Comparison of ENCODE assay signal across 25 cellular contexts in the genomic region with DNA sequence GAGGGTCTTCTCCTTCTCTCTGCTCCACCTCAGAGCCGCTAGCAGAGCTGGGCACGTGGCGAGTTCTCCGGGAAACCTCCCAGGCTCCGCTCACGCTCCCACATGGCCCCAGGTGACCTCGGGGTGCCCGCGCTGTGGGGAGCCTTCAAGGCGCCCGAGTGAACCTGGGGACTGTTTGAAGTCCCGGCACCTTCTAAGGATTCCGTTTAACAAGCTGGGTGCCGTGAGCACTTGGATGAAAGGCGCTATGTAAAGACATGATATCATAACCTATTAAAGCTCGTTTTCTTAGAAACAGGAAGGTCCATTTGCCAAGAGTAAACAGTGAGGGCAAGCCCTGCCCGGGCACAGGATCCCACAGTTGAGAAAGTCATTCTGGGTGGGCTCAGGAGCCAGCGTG. TPM values are rescaled to one million over a fixed set of nuclear protein-coding genes. Genes with fewer than 3 reads are reported as not detected.
DNase-seq lines count a peak whose midpoint lies in the region; ATAC-seq, FAIRE-seq and TF ChIP-seq lines count a peak whose summit lies in the region.
"Had no signal": no experiment of that assay in that cellular context is flagged by ENCODE, and none has a peak within 500 bp of the region (broad histone marks: within the 10 kb centered on the region; RNA-seq: fewer than 3 reads in every experiment).

No MANE protein-coding gene starts in this region.

- H3K36me3 ChIP-seq in endothelial cell of umbilical vein (ENCODE audit: control insufficient read depth in 2 of 2, extremely low read depth in 1 of 2, insufficient read depth in 2 of 2, low read length in 2 of 2) (no peaks in the 10 kb centered on the region), osteoblast (ENCODE audit: insufficient read depth, low read length) (no peaks in the 10 kb centered on the region), aorta (ENCODE audit: control insufficient read depth in 1 of 2, insufficient read depth in 2 of 2, low read length in 1 of 2) (no peaks in the 10 kb centered on the region)
- H3K36me3 ChIP-seq: ovary, SJSA1, transverse colon, WERI-Rb-1 had no signal

- FAIRE-seq in endothelial cell of umbilical vein (lab: Jason Lieb, UNC) = no peak

- dilution Hi-C loops in endothelial cell of umbilical vein (cut with MboI; ENCODE audit: extremely low pct_ligation_motif_present, low sequenced_read_pairs) = no loop called here

- H3K4me3 ChIP-seq in endothelial cell of umbilical vein (replicated peaks in 1 of 3; ENCODE audit: insufficient read depth in 1 of 3, low read depth in 1 of 3, low read length in 3 of 3) (no peak overlapping the region), osteoblast (ENCODE audit: insufficient read depth, low read length) (peak overlapping the region; percentile 38), aorta (ENCODE audit: low read length in 2 of 2) (peak overlapping the region in 1 of 2 donors; percentile 14)
- H3K4me3 ChIP-seq: lung, ovary, SJSA1, transverse colon had no signal

- no peak for TF ChIP-seq POLR2A in endothelial cell of umbilical vein (IDR thresholded peaks at IDR 0.05; ENCODE audit: low read depth, low read length)

- POLR2A ChIA-PET in endothelial cell of umbilical vein (lab: Charles Lee) = no interaction called here

- H3K79me2 ChIP-seq in endothelial cell of umbilical vein (ENCODE audit: control insufficient read depth, insufficient read depth, low read length) (no peaks in the 10 kb centered on the region), osteoblast (ENCODE audit: insufficient read depth, low read length) (no peaks in the 10 kb centered on the region)

- H3K9me3 ChIP-seq in endothelial cell of umbilical vein (replicated peaks; ENCODE audit: control insufficient read depth, insufficient read depth, low read length) (no peaks in the 10 kb centered on the region), osteoblast (ENCODE audit: low read depth, low read length) (no peaks in the 10 kb centered on the region), aorta (ENCODE audit: control insufficient read depth, low read length) (no peaks in the 10 kb centered on the region)
- H3K9me3 ChIP-seq: ovary, SJSA1, transverse colon had no signal

- peak; percentile 8 for DNase-seq in NCI-H146 (lab: John Stamatoyannopoulos, UW)
- DNase-seq in NCI-H146 treated with DMSO at 0.1 percent for 48 hours (lab: John Stamatoyannopoulos, UW; ENCODE audit: unreplicated experiment) = no peak
- peak; percentile 22 for DNase-seq in endothelial cell of umbilical vein (ENCODE audit: low read depth, low spot score)
- peak; percentile 81 for DNase-seq in osteoblast (ENCODE audit: insufficient read length, low spot score, missing footprints)
- DNase-seq in aorta = no peak
- DNase-seq in DMS 273 (lab: John Stamatoyannopoulos, UW; ENCODE audit: unreplicated experiment) = no peak
- DNase-seq: activated CD4-positive, alpha-beta T cell treated with anti-CD3 and anti-CD28 coated beads, Interleukin-2, amount 50 U/mL, for 4 hours; activated effector memory CD4-positive, alpha-beta T cell treated with Interleukin-2 at 50 U/mL for 16 hours; activated naive CD8-positive, alpha-beta T cell treated with anti-CD3 and anti-CD28 coated beads, Interleukin-2, amount 50 U/mL, for 24 hours; COR-L47; cortex of kidney; MM.1S; NCI-H1694 treated with DMSO at 0.1 percent for 48 hours; NCI-H345; ovary; stimulated activated CD4-positive, alpha-beta T cell treated with anti-CD3 and anti-CD28 coated beads, Interleukin-2, amount 100 ng/mL, for 24 hours; stimulated activated naive CD4-positive, alpha-beta T cell; T-helper 2 cell; transverse colon; WERI-Rb-1 had no signal

- 3 to 7% methylated on average over 18 of the region's 18 CpGs for WGBS in aorta, 2 donors

- H2AFZ ChIP-seq in endothelial cell of umbilical vein (ENCODE audit: low read depth, low read length) = peak overlapping the region; percentile 48
- peak overlapping the region; percentile 60 for H2AFZ ChIP-seq in osteoblast (ENCODE audit: low read length)

- H3K4me2 ChIP-seq in endothelial cell of umbilical vein (ENCODE audit: insufficient read depth, low read length) (no peak overlapping the region), osteoblast (ENCODE audit: insufficient read depth, low read length) (peak overlapping the region; percentile 46)

- no peak overlapping the region for H3K9ac ChIP-seq in endothelial cell of umbilical vein (replicated peaks; ENCODE audit: extremely low read depth, insufficient read depth, low read length)

- H4K20me1 ChIP-seq in endothelial cell of umbilical vein (replicated peaks; ENCODE audit: control insufficient read depth, extremely low read depth, insufficient read depth, low read length) (no peaks in the 10 kb centered on the region), osteoblast (ENCODE audit: insufficient read depth, low read length) (no peaks in the 10 kb centered on the region)

- no peaks in the 10 kb centered on the region for H3K9me1 ChIP-seq in endothelial cell of umbilical vein (replicated peaks; ENCODE audit: control insufficient read depth, extremely low read depth, insufficient read depth, low read length)

- TF ChIP-seq CTCF in endothelial cell of umbilical vein (IDR thresholded peaks at IDR 0.05; ENCODE audit: extremely low read depth in 1 of 2, insufficient read depth in 1 of 2, low read depth in 1 of 2, low read length in 2 of 2) (no peak), osteoblast (IDR thresholded peaks at IDR 0.05; ENCODE audit: extremely low read depth, low read depth, low read length) (no peak)

- H3K4me1 ChIP-seq in endothelial cell of umbilical vein (ENCODE audit: control insufficient read depth, extremely low read depth, insufficient read depth, low read length) = peaks cover 6% of the 10 kb centered on the region
- H3K4me1 ChIP-seq in osteoblast (ENCODE audit: insufficient read depth, low read length) = no peaks in the 10 kb centered on the region
- no peaks in the 10 kb centered on the region for H3K4me1 ChIP-seq in aorta (ENCODE audit: control insufficient read depth in 1 of 2, insufficient read depth in 2 of 2, low read length in 2 of 2)

- no TSS peak for BruUV-seq in endothelial cell of umbilical vein (replicated peaks; lab: Mats Ljungman, UMichigan)

- H3K27ac ChIP-seq in endothelial cell of umbilical vein (ENCODE audit: insufficient read depth, low read depth, low read length) = no peak overlapping the region
- no peak overlapping the region for H3K27ac ChIP-seq in osteoblast (ENCODE audit: low read depth, low read length)
- H3K27ac ChIP-seq in aorta (ENCODE audit: low read depth in 1 of 2, low read length in 2 of 2) = no peak overlapping the region
- H3K27ac ChIP-seq: ovary, SJSA1, transverse colon, WERI-Rb-1 had no signal

- intact Hi-C loops in endothelial cell of umbilical vein (cut with micrococcal nuclease) (no loop called here), aorta (cut with DNase I) (no loop called here)

- CTCF ChIA-PET in endothelial cell of umbilical vein (lab: Charles Lee) = interaction anchor here (0.6 to 1.8 kb wide), 7 partner anchors 14 to 169 kb away, joined by 3 to 6 read pairs (median 3); no protein-coding TSS in a partner anchor

- H3K27me3 ChIP-seq in endothelial cell of umbilical vein (ENCODE audit: control insufficient read depth in 2 of 2, insufficient read depth in 2 of 2, low read length in 2 of 2) (peaks cover 0 to 3% of the 10 kb centered on the region in 2 experiments), osteoblast (ENCODE audit: insufficient read depth, low read length) (peaks cover 4% of the 10 kb centered on the region), aorta (ENCODE audit: control insufficient read depth in 1 of 2, insufficient read depth in 2 of 2, low read length in 1 of 2) (no peaks in the 10 kb centered on the region)
- H3K27me3 ChIP-seq: ovary, SJSA1, transverse colon had no signal

- ATAC-seq in aorta (ENCODE audit: low FRiP score) = peak; percentile 34
- ATAC-seq in SK-N-SH treated with all-trans-retinoic acid at 6 μM for 48 hours = no peak
- ATAC-seq in activated CD4-positive, CD25-positive, alpha-beta regulatory T cell treated with anti-CD3 and anti-CD28 coated beads, Interleukin-2, amount 50 U/mL, for 24 hours = no peak
- ATAC-seq: activated naive CD8-positive, alpha-beta T cell treated with anti-CD3 and anti-CD28 coated beads, Interleukin-2, amount 50 U/mL, for 24 hours had no signal

TF ChIP-seq in endothelial cell of umbilical vein, 7 proteins besides CTCF, POLR2A, EP300 and RAD21 (continues in another document):
- TF ChIP-seq MYC (IDR thresholded peaks at IDR 0.05; ENCODE audit: low read depth, low read length) = no peak
- no peak for TF ChIP-seq EZH2 (IDR thresholded peaks at IDR 0.05; ENCODE audit: borderline replicate concordance, low read depth, low read length, severe bottlenecking)
- no peak for TF ChIP-seq POLR2AphosphoS5 (IDR thresholded peaks at IDR 0.05; ENCODE audit: insufficient read depth, low read depth, low read length)
- TF ChIP-seq, protein P1, sequence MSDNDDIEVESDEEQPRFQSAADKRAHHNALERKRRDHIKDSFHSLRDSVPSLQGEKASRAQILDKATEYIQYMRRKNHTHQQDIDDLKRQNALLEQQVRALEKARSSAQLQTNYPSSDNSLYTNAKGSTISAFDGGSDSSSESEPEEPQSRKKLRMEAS (IDR thresholded peaks at IDR 0.05; ENCODE audit: insufficient read depth, insufficient read length) = no peak
- TF ChIP-seq JUN (IDR thresholded peaks at IDR 0.05; ENCODE audit: borderline replicate concordance, insufficient read depth, insufficient read length, low read depth) = no peak

TF ChIP-seq in SK-N-SH treated with all-trans-retinoic acid at 6 μM for 48 hours, 23 proteins besides CTCF, POLR2A, EP300 and RAD21 (continues in another document):
- TF ChIP-seq ZFP3 (CRISPR knock-in tag; IDR thresholded peaks at IDR 0.05) = no peak
- TF ChIP-seq ZNF70 (CRISPR knock-in tag; IDR thresholded peaks at IDR 0.05) = no peak
- no peak for TF ChIP-seq PPARA (CRISPR knock-in tag; IDR thresholded peaks at IDR 0.05; ENCODE audit: borderline replicate concordance)

RNA-seq across cellular contexts. Expression of a gene that starts 15.8 kb away (rescaled TPM):
- total RNA-seq in endothelial cell of umbilical vein = not detected in 2 replicates
- polyA plus RNA-seq in endothelial cell of umbilical vein = not detected in 2 replicates
- not detected in 2 replicates for polyA plus RNA-seq in endothelial cell of umbilical vein (2011; cell fraction: cytosol; rRNA removed)
- not detected in 2 replicates for polyA plus RNA-seq in endothelial cell of umbilical vein (2011; cell fraction: nucleus; rRNA removed)
- not detected in 2 replicates for polyA plus RNA-seq in endothelial cell of umbilical vein (2012)
- polyA minus RNA-seq in endothelial cell of umbilical vein = not detected in 2 replicates
- not detected for polyA minus RNA-seq in endothelial cell of umbilical vein (2011; cell fraction: cytosol; rRNA and poly(A)+ RNA removed)
- not detected in 2 replicates for polyA minus RNA-seq in endothelial cell of umbilical vein (2011; cell fraction: nucleus; rRNA and poly(A)+ RNA removed)
- total RNA-seq in osteoblast = not detected in 2 replicates
- not detected for total RNA-seq in aorta
- polyA plus RNA-seq in aorta = not detected
- total RNA-seq: A172, lung, ovary, SJSA1, transverse colon had no signal
- polyA plus RNA-seq: lung, ovary had no signal

Comparison
In these comparisons a context has a peak if more than half of its experiments do, and no peak if none do; other contexts are left out.
1. DNase-seq: peak in NCI-H146 (single experiment), endothelial cell of umbilical vein (single experiment) and osteoblast (single experiment); none in NCI-H146 treated with DMSO at 0.1 percent for 48 hours (single experiment), aorta (0 of 2) and DMS 273 (single experiment).